16 cellular contexts compared by ENCODE assay signal in the genomic region with DNA sequence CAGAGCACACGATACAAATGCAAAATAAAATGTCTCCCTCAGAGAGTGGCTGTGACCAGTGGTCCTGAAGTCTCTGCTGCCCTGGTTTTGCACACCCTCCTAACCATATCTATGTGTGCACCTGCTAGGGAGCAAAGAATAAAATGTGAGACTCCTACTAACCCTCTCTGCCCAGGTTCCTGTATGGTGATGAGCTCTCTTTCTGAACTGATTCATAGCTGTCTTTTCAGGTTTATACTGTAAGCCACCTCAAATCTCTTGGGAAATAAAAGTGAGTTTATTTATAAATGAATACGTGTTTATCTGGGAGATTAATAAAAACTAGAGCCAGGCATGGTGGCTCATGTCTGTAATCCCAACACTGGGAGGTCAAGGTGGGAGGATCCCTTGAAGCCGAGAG.
A peak's percentile ranks its signal among the peaks of the same experiment; 100 is the strongest.
DNase-seq lines count a peak whose midpoint lies in the region; ATAC-seq, FAIRE-seq and TF ChIP-seq lines count a peak whose summit lies in the region.
"Had no signal": no experiment of that assay in that cellular context is flagged by ENCODE, and none has a peak within 500 bp of the region (broad histone marks: within the 10 kb centered on the region; RNA-seq: fewer than 3 reads in every experiment).

No MANE protein-coding gene starts in this region.

- no peak overlapping the region for H3K18ac ChIP-seq in H9 (ENCODE audit: insufficient read length, low read depth, low read length)

- no peak overlapping the region for H2BK120ac ChIP-seq in H9 (ENCODE audit: low read depth, low read length, poor library complexity, severe bottlenecking)

- H3K23ac ChIP-seq in H9 (ENCODE audit: insufficient read length, low read depth, low read length): no peak overlapping the region

- no peak overlapping the region for H3K4ac ChIP-seq in H9 (ENCODE audit: low read depth, low read length)

- no peak overlapping the region for H3K56ac ChIP-seq in H9 (ENCODE audit: insufficient read length, low read depth, low read length)

- peaks cover 7 to 16% of the 10 kb centered on the region in 2 experiments for H3K4me1 Mint-ChIP-seq in H9

- H3K79me1 ChIP-seq in H9 (ENCODE audit: insufficient read depth, low read depth, low read length, poor library complexity, severe bottlenecking): no peaks in the 10 kb centered on the region

- no peak overlapping the region for H3K9ac ChIP-seq in H9 (ENCODE audit: extremely low read depth, insufficient read length, low read length)

- FAIRE-seq in GM12892 (lab: Jason Lieb, UNC): peak; percentile 88
- FAIRE-seq: RCC 7860 had no signal

- no peak overlapping the region for H2BK12ac ChIP-seq in H9 (ENCODE audit: insufficient read length, low read depth, low read length)

- H3K27me3 Mint-ChIP-seq in H9 (ENCODE audit: low read depth): no peaks in the 10 kb centered on the region; the same call in 1 of the 2 replicates
- H3K27me3 Mint-ChIP-seq: naive thymus-derived CD8-positive, alpha-beta T cell had no signal

- TF ChIP-seq POLR2A in GM12892 (IDR thresholded peaks at IDR 0.05; ENCODE audit: low read depth, low read length): no peak

- H4K91ac ChIP-seq in H9 (ENCODE audit: insufficient read length, low read depth, low read length): no peak overlapping the region

- no peak overlapping the region for H4K8ac ChIP-seq in H9 (replicated peaks; ENCODE audit: insufficient read length, low read depth, low read length)

- no peak overlapping the region for H2BK5ac ChIP-seq in H9 (ENCODE audit: insufficient read length, low read length)

- H3K27me3 ChIP-seq in H9 (ENCODE audit: insufficient read depth, low read length): no peaks in the 10 kb centered on the region
- H3K27me3 ChIP-seq: body of pancreas had no signal

- DNase-seq in GM12892 (ENCODE audit: insufficient read length): no peak
- DNase-seq in H9: no peak
- DNase-seq in GM19240 (ENCODE audit: insufficient read length, low spot score): no peak
- DNase-seq in ecto neural progenitor cell (ENCODE audit: low spot score): no peak
- DNase-seq in cerebellum (ENCODE audit: low spot score): no peak
- DNase-seq in activated gamma-delta T cell treated with Interleukin-2 at 50 U/mL for 16 hours: no peak
- DNase-seq: body of pancreas; effector memory CD4-positive, alpha-beta T cell; naive thymus-derived CD8-positive, alpha-beta T cell; NCI-H1930; NCI-H526 treated with DMSO at 0.1 percent for 48 hours; trophoblast cell had no signal

- no peak overlapping the region for H3K27ac Mint-ChIP-seq in H9

- H3K23me2 ChIP-seq in H9 (ENCODE audit: insufficient read length, low read depth, low read length, poor library complexity, severe bottlenecking): no peaks in the 10 kb centered on the region

- TF ChIP-seq CTCF in H9 (conservative IDR thresholded peaks at IDR 0.05): no peak

- no peaks in the 10 kb centered on the region for H4K20me1 ChIP-seq in H9 (ENCODE audit: control insufficient read depth, insufficient read depth, insufficient read length)

- no peaks in the 10 kb centered on the region for H3K9me3 ChIP-seq in H9 (ENCODE audit: control insufficient read depth, low read depth, low read length)
- H3K9me3 ChIP-seq: body of pancreas had no signal

- H3K36me3 Mint-ChIP-seq in H9 (ENCODE audit: insufficient read depth in 1 of 3, low read depth in 3 of 3): no peaks in the 10 kb centered on the region
- H3K36me3 Mint-ChIP-seq: naive thymus-derived CD8-positive, alpha-beta T cell had no signal

- H3K14ac ChIP-seq in H9 (ENCODE audit: insufficient read depth, low read length): no peak overlapping the region

- no CpG with 5 or more reads among the region's 3 CpGs for WGBS in H9 (ENCODE audit: extremely low coverage, insufficient read length, low lambda C conversion rate)

- peak; percentile 49 for ATAC-seq in GM18868 (IDR thresholded peaks at IDR 0.05; ENCODE audit: unreplicated experiment)
- ATAC-seq in HG03354 (IDR thresholded peaks at IDR 0.05; ENCODE audit: poor library complexity, severe bottlenecking, unreplicated experiment): peak; percentile 52
- ATAC-seq: activated CD4-positive, CD25-positive, alpha-beta regulatory T cell treated with anti-CD3 and anti-CD28 coated beads, Interleukin-2, amount 50 U/mL, for 24 hours; body of pancreas; naive thymus-derived CD8-positive, alpha-beta T cell had no signal

- H2AK5ac ChIP-seq in H9 (ENCODE audit: insufficient read length, low read length): no peak overlapping the region

- no peak overlapping the region for H3K27ac ChIP-seq in H9 (ENCODE audit: insufficient read length, low read depth, low read length)
- H3K27ac ChIP-seq: body of pancreas had no signal

- no peak overlapping the region for H2AFZ ChIP-seq in H9 (ENCODE audit: low read length)

- no peaks in the 10 kb centered on the region for H3K4me1 ChIP-seq in H9 (ENCODE audit: insufficient read depth, low read length)

- no peak overlapping the region for H3K4me3 Mint-ChIP-seq in H9
- H3K4me3 Mint-ChIP-seq: naive thymus-derived CD8-positive, alpha-beta T cell had no signal

- no peak overlapping the region for H3T11ph ChIP-seq in H9 (ENCODE audit: low read length)

- H3K4me2 ChIP-seq in H9 (ENCODE audit: insufficient read depth, insufficient read length, low read length): no peak overlapping the region

- H2BK20ac ChIP-seq in H9 (ENCODE audit: low read depth, low read length, poor library complexity, severe bottlenecking): peak overlapping the region; percentile 6

- H3K79me2 ChIP-seq in H9 (ENCODE audit: insufficient read depth, low read length): no peaks in the 10 kb centered on the region

- H2BK15ac ChIP-seq in H9 (ENCODE audit: low read depth, low read length): no peak overlapping the region

- H4K5ac ChIP-seq in H9 (ENCODE audit: insufficient read length, low read depth, low read length): no peak overlapping the region

- no peaks in the 10 kb centered on the region for H3K9me3 Mint-ChIP-seq in H9
- H3K9me3 Mint-ChIP-seq: naive thymus-derived CD8-positive, alpha-beta T cell had no signal
